In genomic region chr14:74302160-74302628, GRCh38 we compare ENCODE assay signal across 8 cellular contexts. TPM values are rescaled to one million over a fixed set of nuclear protein-coding genes. Genes with fewer than 3 reads are reported as not detected.
DNase-seq lines count a peak whose midpoint lies in the region; ATAC-seq and TF ChIP-seq lines count a peak whose summit lies in the region.

No MANE protein-coding gene starts in this region.

- H3K36me3 Mint-ChIP-seq in IgD-negative memory B cell = peaks cover 7% of the 10 kb centered on the region

- peak overlapping the region; percentile 76 for H3K27ac ChIP-seq in SK-N-MC
- peak overlapping the region; percentile 56 for H3K27ac ChIP-seq in duodenal mucosa (ENCODE audit: low read depth, low read length)
- peak overlapping the region; percentile 71 to 92 (median 88) for H3K27ac ChIP-seq in tibial nerve

- no peaks in the 10 kb centered on the region for H3K27me3 ChIP-seq in duodenal mucosa (ENCODE audit: control insufficient read depth in 1 of 2, insufficient read depth in 2 of 2, low read length in 2 of 2)
- H3K27me3 ChIP-seq in tibial nerve = no peaks in the 10 kb centered on the region

- H3K27ac Mint-ChIP-seq in IgD-negative memory B cell = peak overlapping the region; percentile 84 to 96 (median 96)

- TF ChIP-seq POLR2A in tibial nerve (IDR thresholded peaks at IDR 0.05) = no peak

- H3K4me1 ChIP-seq in duodenal mucosa (ENCODE audit: control insufficient read depth in 1 of 2, insufficient read depth in 2 of 2, low read length in 2 of 2) (peaks cover 10 to 16% of the 10 kb centered on the region in 2 donors), tibial nerve (peaks cover 0 to 24% (median 4%) of the 10 kb centered on the region in 4 donors)

- peak; percentile 64 for ATAC-seq in GM19395 (IDR thresholded peaks at IDR 0.05; ENCODE audit: unreplicated experiment)

- H3K9ac ChIP-seq in SK-N-MC (ENCODE audit: insufficient read length) = peak overlapping the region; percentile 86
- peak overlapping the region; percentile 73 to 93 for H3K9ac ChIP-seq in duodenal mucosa (ENCODE audit: low read depth in 1 of 2, low read length in 2 of 2)

- peak; percentile 72 for DNase-seq in DMS 273 (lab: John Stamatoyannopoulos, UW; ENCODE audit: unreplicated experiment)
- peak; percentile 8 for DNase-seq in SK-N-MC (ENCODE audit: low read depth, low spot score)
- peak; percentile 58 to 70 for DNase-seq in lung microvascular endothelial cell (ENCODE audit: low read depth in 2 of 2)
- DNase-seq in tibial nerve (ENCODE audit: low spot score in 2 of 2) = no peak
- DNase-seq in activated effector memory CD4-positive, alpha-beta T cell treated with Interleukin-2 at 50 U/mL for 16 hours = no peak

- 0 to 1% methylated on average over 6 of the region's 6 CpGs for WGBS in tibial nerve, 2 donors

- H3K4me3 ChIP-seq in SK-N-MC (peak overlapping the region; percentile 84), duodenal mucosa (ENCODE audit: low read depth in 1 of 2, low read length in 2 of 2) (peak overlapping the region; percentile 86 to 95), tibial nerve (peak overlapping the region; percentile 66 to 87 (median 84))

- H3K27me3 Mint-ChIP-seq in IgD-negative memory B cell = no peaks in the 10 kb centered on the region

- H3K36me3 ChIP-seq in SK-N-MC (ENCODE audit: insufficient read depth, low read length) (peaks cover 13% of the 10 kb centered on the region; the same call in 1 of the 2 replicates), duodenal mucosa (ENCODE audit: control insufficient read depth in 1 of 2, insufficient read depth in 2 of 2, low read length in 2 of 2) (peaks cover 6 to 20% of the 10 kb centered on the region in 2 donors), tibial nerve (peaks cover 0 to 20% (median 9%) of the 10 kb centered on the region in 3 donors)

- no peak for TF ChIP-seq EP300 in tibial nerve (IDR thresholded peaks at IDR 0.05)

- H3K9me3 ChIP-seq in SK-N-MC (ENCODE audit: low read depth, low read length) (no peaks in the 10 kb centered on the region), duodenal mucosa (ENCODE audit: control insufficient read depth in 1 of 2, low read length in 2 of 2) (no peaks in the 10 kb centered on the region), tibial nerve (no peaks in the 10 kb centered on the region)

- H3K4me1 Mint-ChIP-seq in IgD-negative memory B cell = peaks cover 8 to 27% (median 21%) of the 10 kb centered on the region in 3 donors

- no peaks in the 10 kb centered on the region for H3K9me3 Mint-ChIP-seq in IgD-negative memory B cell

- H3K4me3 Mint-ChIP-seq in IgD-negative memory B cell = peak overlapping the region; percentile 95 to 99 (median 96)

- peak; percentile 23 to 55 (median 39) for TF ChIP-seq CTCF in tibial nerve (IDR thresholded peaks at IDR 0.05)

RNA-seq across cellular contexts. Expression of gene ABCD4, which starts 0.5 kb away (rescaled TPM):
- polyA plus RNA-seq in IgD-negative memory B cell = 23.3 TPM
- 32.5 and 51.2 TPM in 2 replicates for total RNA-seq in lung microvascular endothelial cell
- total RNA-seq in tibial nerve = 10 to 100 TPM; 66.0 to 80.6 (median 73.3) TPM

RNA-seq across cellular contexts. Expression of gene VRTN, which starts 46.1 kb away (rescaled TPM):
- not detected for polyA plus RNA-seq in IgD-negative memory B cell
- total RNA-seq in lung microvascular endothelial cell (not detected in 2 replicates), tibial nerve (not detected)

Comparison
In these comparisons a context has a peak if more than half of its experiments do, and no peak if none do; other contexts are left out.
1. DNase-seq: peak in DMS 273 (single experiment), SK-N-MC (single experiment) and lung microvascular endothelial cell (2 of 2); none in tibial nerve (0 of 2) and activated effector memory CD4-positive, alpha-beta T cell treated with Interleukin-2 at 50 U/mL for 16 hours (single experiment).
2. Peak in every context shown above with its lines, with median percentiles within 50 percentile points of each other: H3K27ac ChIP-seq and H3K4me3 ChIP-seq.